In genomic region chr15:67225336-67225735, GRCh38 we compare ENCODE assay signal across 17 cellular contexts. TPM values are rescaled to one million over a fixed set of nuclear protein-coding genes. Genes with fewer than 3 reads are reported as not detected.
DNase-seq lines count a peak whose midpoint lies in the region; ATAC-seq and TF ChIP-seq lines count a peak whose summit lies in the region.
"Had no signal": no experiment of that assay in that cellular context is flagged by ENCODE, and none has a peak within 500 bp of the region (broad histone marks: within the 10 kb centered on the region; RNA-seq: fewer than 3 reads in every experiment).

No MANE protein-coding gene starts in this region.

- peak overlapping the region; percentile 2 for H3K27ac ChIP-seq in brain microvascular endothelial cell
- H3K27ac ChIP-seq: neutrophil, WERI-Rb-1 had no signal

- no peaks in the 10 kb centered on the region for H3K27me3 Mint-ChIP-seq in type B pancreatic cell
- H3K27me3 Mint-ChIP-seq in naive thymus-derived CD8-positive, alpha-beta T cell = no peaks in the 10 kb centered on the region
- H3K27me3 Mint-ChIP-seq: activated T-helper 17 cell treated with anti-CD3 and anti-CD28 coated beads, Interleukin-2, amount 50 U/mL, for 72 hours; T-cell had no signal

- no peak overlapping the region for H3K4me3 ChIP-seq in brain microvascular endothelial cell (ENCODE audit: low read depth, low read length)

- H3K4me3 Mint-ChIP-seq in type B pancreatic cell = no peak overlapping the region
- H3K4me3 Mint-ChIP-seq in naive thymus-derived CD8-positive, alpha-beta T cell = no peak overlapping the region
- H3K4me3 Mint-ChIP-seq: activated CD8-positive, alpha-beta T cell treated with anti-CD3 and anti-CD28 coated beads, Interleukin-2, amount 10 ng/mL, durations not matched to agents 7 days and 5 days; activated T-helper 17 cell treated with anti-CD3 and anti-CD28 coated beads, Interleukin-2, amount 50 U/mL, for 72 hours; T-cell had no signal

- peak overlapping the region; percentile 84 for H3K27ac Mint-ChIP-seq in type B pancreatic cell
- H3K27ac Mint-ChIP-seq in naive thymus-derived CD8-positive, alpha-beta T cell = no peak overlapping the region
- H3K27ac Mint-ChIP-seq: activated CD8-positive, alpha-beta T cell treated with anti-CD3 and anti-CD28 coated beads, Interleukin-2, amount 10 ng/mL, durations not matched to agents 7 days and 5 days; activated T-helper 17 cell treated with anti-CD3 and anti-CD28 coated beads, Interleukin-2, amount 50 U/mL, for 72 hours; T-cell had no signal

- H3K27me3 ChIP-seq in brain microvascular endothelial cell (replicated peaks) = no peaks in the 10 kb centered on the region
- H3K27me3 ChIP-seq: neutrophil had no signal

- peaks cover 20% of the 10 kb centered on the region for H3K36me3 Mint-ChIP-seq in type B pancreatic cell
- H3K36me3 Mint-ChIP-seq in naive thymus-derived CD8-positive, alpha-beta T cell = peaks cover 0 to 49% (median 24%) of the 10 kb centered on the region in 3 donors

- H3K4me1 Mint-ChIP-seq in type B pancreatic cell (ENCODE audit: unreplicated experiment) = no peaks in the 10 kb centered on the region
- peaks cover 6 to 15% (median 11%) of the 10 kb centered on the region in 4 donors for H3K4me1 Mint-ChIP-seq in naive thymus-derived CD8-positive, alpha-beta T cell

- TF ChIP-seq CTCF in brain microvascular endothelial cell (IDR thresholded peaks at IDR 0.05; ENCODE audit: low read depth, low read length, missing control alignments) = no peak
- no peak for TF ChIP-seq CTCF in type B pancreatic cell (conservative IDR thresholded peaks at IDR 0.05)

- POLR2A ChIA-PET in naive thymus-derived CD8-positive, alpha-beta T cell (lab: Charles Lee) = no interaction called here

- H3K36me3 ChIP-seq in brain microvascular endothelial cell (replicated peaks) = no peaks in the 10 kb centered on the region

- ATAC-seq in naive thymus-derived CD8-positive, alpha-beta T cell = no peak
- no peak for ATAC-seq in HG02973 (IDR thresholded peaks at IDR 0.05; ENCODE audit: unreplicated experiment)
- ATAC-seq: activated CD8-positive, alpha-beta T cell treated with anti-CD3 and anti-CD28 coated beads, Interleukin-2, amount 10 ng/mL, durations not matched to agents 7 days and 5 days; activated T-helper 17 cell treated with anti-CD3 and anti-CD28 coated beads, Interleukin-2, amount 50 U/mL, for 72 hours; sciatic nerve; T-cell had no signal

- DNase-seq in HCEC 1CT (peak; percentile 81), brain microvascular endothelial cell (peak; percentile 41), fibroblast of the conjunctiva (ENCODE audit: low read depth) (peak; percentile 6), type B pancreatic cell (ENCODE audit: extremely low spot score, unreplicated experiment) (no peak), NCI-H146 treated with DMSO at 0.1 percent for 48 hours (lab: John Stamatoyannopoulos, UW; ENCODE audit: unreplicated experiment) (no peak)
- no peak for DNase-seq in naive thymus-derived CD8-positive, alpha-beta T cell
- DNase-seq: activated CD8-positive, alpha-beta T cell treated with anti-CD3 and anti-CD28 coated beads, Interleukin-2, amount 10 ng/mL, durations not matched to agents 7 days and 5 days; cortex of kidney; left cardiac atrium; NCI-H1105 treated with DMSO at 0.1 percent for 48 hours; stimulated activated CD4-positive, alpha-beta T cell treated with anti-CD3 and anti-CD28 coated beads, Interleukin-4, amount 100 ng/mL, for 4 hours; T-cell; WERI-Rb-1 had no signal

- H3K9me3 Mint-ChIP-seq in type B pancreatic cell = no peaks in the 10 kb centered on the region
- H3K9me3 Mint-ChIP-seq in naive thymus-derived CD8-positive, alpha-beta T cell = no peaks in the 10 kb centered on the region
- H3K9me3 Mint-ChIP-seq: activated T-helper 17 cell treated with anti-CD3 and anti-CD28 coated beads, Interleukin-2, amount 50 U/mL, for 72 hours; T-cell had no signal

- in situ Hi-C loops in brain microvascular endothelial cell (cut with HindIII; ENCODE audit: low pct_ligation_motif_present, low sequenced_read_pairs) = no loop called here

RNA-seq across cellular contexts. Expression of gene AAGAB, which starts 29.1 kb away (rescaled TPM):
- total RNA-seq in type B pancreatic cell (ENCODE audit: low replicate concordance) = 48.4 and 50.9 TPM in 2 replicates
- 10 to 100 TPM; 28.1 to 28.2 TPM for total RNA-seq in naive thymus-derived CD8-positive, alpha-beta T cell
- polyA plus RNA-seq in naive thymus-derived CD8-positive, alpha-beta T cell = 10 to 100 TPM; 43.8 to 49.4 (median 44.3) TPM

RNA-seq across cellular contexts. Expression of gene IQCH, which starts 29.2 kb away (rescaled TPM):
- total RNA-seq in type B pancreatic cell (ENCODE audit: low replicate concordance) = 1.00 and 2.0 TPM in 2 replicates
- under 1 TPM; 0.38 to 0.96 TPM for total RNA-seq in naive thymus-derived CD8-positive, alpha-beta T cell
- under 1 TPM in 2 of 3 donors, not detected in 1; 0.20 to 0.28 TPM for polyA plus RNA-seq in naive thymus-derived CD8-positive, alpha-beta T cell

Comparison
In these comparisons a context has a peak if more than half of its experiments do, and no peak if none do; other contexts are left out.
1. DNase-seq: peak in HCEC 1CT (single experiment), brain microvascular endothelial cell (single experiment) and fibroblast of the conjunctiva (single experiment); none in type B pancreatic cell (single experiment), NCI-H146 treated with DMSO at 0.1 percent for 48 hours (single experiment) and naive thymus-derived CD8-positive, alpha-beta T cell (0 of 10).